In the genomic region with DNA sequence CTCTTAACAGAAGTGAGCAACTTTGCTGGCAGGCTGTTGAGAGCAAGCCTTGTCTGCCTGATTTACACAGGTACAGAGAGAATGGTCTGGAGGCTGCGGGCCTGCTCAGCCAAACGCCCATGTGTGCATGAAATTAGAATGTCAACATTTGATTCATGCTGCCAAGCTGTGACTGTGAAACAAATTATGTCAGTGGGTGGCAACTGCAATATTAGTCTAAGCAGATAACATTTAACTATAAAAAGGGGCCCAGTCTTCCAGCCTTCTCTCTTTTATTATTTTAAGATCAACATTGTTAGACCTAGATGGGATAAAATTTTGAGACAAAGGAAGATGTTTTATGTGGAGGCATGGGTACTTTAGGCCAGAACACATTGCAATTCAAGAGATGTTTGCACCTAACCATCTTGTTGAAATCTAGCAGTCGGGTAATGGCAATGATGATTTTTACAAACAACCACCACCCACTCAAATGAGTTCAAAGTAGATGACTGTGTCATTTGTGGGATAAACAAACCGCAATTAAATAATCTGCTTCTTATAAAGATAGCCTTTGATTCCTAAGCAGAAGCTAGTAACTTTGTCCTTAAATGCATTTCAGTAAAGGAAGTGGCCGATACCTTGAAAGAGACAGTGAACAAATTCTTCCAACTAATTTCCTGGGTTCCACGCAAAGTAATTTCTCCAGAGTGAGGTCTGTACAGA, we compare ENCODE assay signal across 12 cellular contexts.
DNase-seq lines count a peak whose midpoint lies in the region; FAIRE-seq and TF ChIP-seq lines count a peak whose summit lies in the region.
"Had no signal": no experiment of that assay in that cellular context is flagged by ENCODE, and none has a peak within 500 bp of the region (broad histone marks: within the 10 kb centered on the region; RNA-seq: fewer than 3 reads in every experiment).

No MANE protein-coding gene starts in this region.

- WGBS in prostate gland = 46% methylated on average over 6 of the region's 6 CpGs

- no peaks in the 10 kb centered on the region for H3K4me1 ChIP-seq in prostate gland (replicated peaks)
- no peaks in the 10 kb centered on the region for H3K4me1 ChIP-seq in BE2C
- H3K4me1 ChIP-seq: right atrium auricular region had no signal

- H3K36me3 ChIP-seq in prostate gland = no peaks in the 10 kb centered on the region
- H3K36me3 ChIP-seq in BE2C = no peaks in the 10 kb centered on the region
- H3K36me3 ChIP-seq: right atrium auricular region had no signal

- intact Hi-C loops in prostate gland (cut with DNase I) = no loop called here

- DNase-seq in DMS153 (lab: John Stamatoyannopoulos, UW) (peak; percentile 33), DMS153 treated with DMSO at 0.1 percent for 48 hours (lab: John Stamatoyannopoulos, UW; ENCODE audit: unreplicated experiment) (no peak), NCI-H2081 treated with DMSO at 0.1 percent for 48 hours (lab: John Stamatoyannopoulos, UW) (peak; percentile 66), choroid plexus epithelial cell (ENCODE audit: low read depth) (peak; percentile 24), prostate gland (ENCODE audit: low spot score) (peak; percentile 43), GM12892 (ENCODE audit: insufficient read length) (no peak), BE2C (no peak), DMS79 (lab: John Stamatoyannopoulos, UW) (no peak)
- DNase-seq: activated T-cell treated with anti-CD3 and anti-CD28 coated beads, Interleukin-2, amount 50 U/mL, for 1 hour; KG1 had no signal

- H3K4me3 ChIP-seq in choroid plexus epithelial cell (ENCODE audit: low read depth, low read length) = no peak overlapping the region
- no peak overlapping the region for H3K4me3 ChIP-seq in prostate gland
- no peak overlapping the region for H3K4me3 ChIP-seq in BE2C (ENCODE audit: low read depth, low read length)
- H3K4me3 ChIP-seq: right atrium auricular region had no signal

- no peaks in the 10 kb centered on the region for H3K9me3 ChIP-seq in prostate gland
- no peaks in the 10 kb centered on the region; the same call in 1 of the 2 replicates for H3K9me3 ChIP-seq in BE2C

- H3K27me3 ChIP-seq in prostate gland (replicated peaks; ENCODE audit: insufficient read depth) (no peaks in the 10 kb centered on the region), BE2C (peaks cover 64% of the 10 kb centered on the region)
- H3K27me3 ChIP-seq: right atrium auricular region had no signal

- no peak for TF ChIP-seq CTCF in choroid plexus epithelial cell (conservative IDR thresholded peaks at IDR 0.05; ENCODE audit: low read depth, low read length)
- TF ChIP-seq CTCF in prostate gland (IDR thresholded peaks at IDR 0.05) = no peak
- no peak for TF ChIP-seq CTCF in BE2C (IDR thresholded peaks at IDR 0.05; ENCODE audit: low read depth, low read length)

- no peak overlapping the region for H3K27ac ChIP-seq in prostate gland
- H3K27ac ChIP-seq: 22Rv1, right atrium auricular region had no signal

- TF ChIP-seq POLR2A in prostate gland (IDR thresholded peaks at IDR 0.05) = no peak
- no peak for TF ChIP-seq POLR2A in GM12892 (IDR thresholded peaks at IDR 0.05; ENCODE audit: low read depth, low read length)

- FAIRE-seq in GM12892 (lab: Jason Lieb, UNC) = no peak

Comparison
In these comparisons a context has a peak if more than half of its experiments do, and no peak if none do; other contexts are left out.
1. DNase-seq: peak in DMS153 (single experiment), NCI-H2081 treated with DMSO at 0.1 percent for 48 hours (single experiment), choroid plexus epithelial cell (single experiment) and prostate gland (single experiment); none in DMS153 treated with DMSO at 0.1 percent for 48 hours (single experiment), GM12892 (single experiment), BE2C (single experiment) and DMS79 (single experiment).